ENCODE assay signal across 8 cellular contexts in the genomic region with DNA sequence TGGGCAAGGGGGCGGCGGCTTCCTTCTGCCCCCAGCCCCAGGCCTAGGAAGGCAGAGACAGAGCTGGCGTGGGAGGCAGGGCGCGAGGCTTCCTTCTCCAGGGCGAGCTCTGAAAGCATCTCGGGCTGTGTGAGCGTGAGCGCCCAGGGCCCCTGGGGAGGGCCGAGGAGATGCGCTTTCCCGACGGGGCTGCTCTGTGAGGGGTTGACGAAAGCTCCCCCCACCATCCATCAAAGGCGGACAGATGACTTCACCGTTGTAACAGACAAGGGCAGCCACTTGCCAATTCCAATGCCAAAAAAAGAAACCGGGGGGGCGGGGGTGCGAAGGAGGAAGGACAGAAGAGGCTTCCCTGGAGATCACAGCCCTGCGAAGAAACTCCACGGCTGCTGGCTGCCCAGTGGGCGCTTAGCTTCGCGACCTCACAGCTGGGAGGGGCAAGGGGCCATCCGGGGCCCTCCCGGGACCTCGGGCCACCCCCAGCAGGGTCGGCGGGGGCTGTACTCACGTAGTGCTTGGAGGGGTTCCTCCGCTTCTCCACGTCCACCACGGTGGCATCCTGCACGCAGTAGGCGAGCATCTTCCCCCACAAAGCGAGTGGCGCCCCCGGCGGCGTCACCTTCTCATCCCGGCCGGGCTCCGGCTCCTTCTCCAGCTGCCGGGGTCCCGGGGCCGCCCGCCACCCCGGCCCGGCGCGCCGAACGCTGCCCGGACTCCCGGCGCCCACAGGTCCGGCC. TPM values are rescaled to one million over a fixed set of nuclear protein-coding genes. Genes with fewer than 3 reads are reported as not detected.
DNase-seq lines count a peak whose midpoint lies in the region; ATAC-seq and TF ChIP-seq lines count a peak whose summit lies in the region.

No MANE protein-coding gene starts in this region.

- peaks cover 43 to 82% (median 55%) of the 10 kb centered on the region in 3 donors for H3K4me1 ChIP-seq in esophagus squamous epithelium

- H3K27me3 ChIP-seq in esophagus squamous epithelium: no peaks in the 10 kb centered on the region

- DNase-seq in NCI-H2171 treated with DMSO at 0.1 percent for 48 hours (lab: John Stamatoyannopoulos, UW): peak; percentile 46
- DNase-seq in NCI-H2171 (lab: John Stamatoyannopoulos, UW): no peak
- DNase-seq in activated CD4-positive, alpha-beta T cell treated with anti-CD3 and anti-CD28 coated beads, Interleukin-2, amount 50 U/mL, for 1 hour: peak; percentile 7
- no peak for DNase-seq in esophagus squamous epithelium (lab: John Stamatoyannopoulos, UW)
- no peak for DNase-seq in natural killer cell
- no peak for DNase-seq in HK-2 (ENCODE audit: unreplicated experiment)
- DNase-seq in stimulated activated CD8-positive, alpha-beta memory T cell treated with anti-CD3 and anti-CD28 coated beads, Interleukin-4, amount 100 ng/mL, for 48 hours: no peak

- peaks cover 43 to 44% of the 10 kb centered on the region in 2 donors for H3K27me3 Mint-ChIP-seq in natural killer cell (ENCODE audit: low read depth in 2 of 2)

- WGBS in esophagus squamous epithelium, 2 donors: 0% methylated on average over 9 to 11 of the region's 57 CpGs

- no peaks in the 10 kb centered on the region for H3K9me3 ChIP-seq in esophagus squamous epithelium

- H3K9me3 Mint-ChIP-seq in natural killer cell: no peaks in the 10 kb centered on the region

- peak overlapping the region; percentile 86 for H3K4me3 Mint-ChIP-seq in natural killer cell

- intact Hi-C loops in esophagus squamous epithelium (cut with DNase I): loop anchor here (5.0 to 10.0 kb wide), 2 partner anchors 70 to 143 kb away; no protein-coding TSS in a partner anchor
- intact Hi-C loops in natural killer cell (cut with micrococcal nuclease): no loop called here

- H3K27ac ChIP-seq in esophagus squamous epithelium: peak overlapping the region; percentile 86 to 93 (median 90)

- no peak overlapping the region for H3K27ac Mint-ChIP-seq in natural killer cell

- no peak for TF ChIP-seq POLR2A in esophagus squamous epithelium (IDR thresholded peaks at IDR 0.05)

- TF ChIP-seq CTCF in esophagus squamous epithelium (IDR thresholded peaks at IDR 0.05) (peak in 1 of 6 experiments; percentile 7), natural killer cell (IDR thresholded peaks at IDR 0.05) (no peak)

- peaks cover 6 to 20% of the 10 kb centered on the region in 2 donors for H3K4me1 Mint-ChIP-seq in natural killer cell

- H3K4me3 ChIP-seq in esophagus squamous epithelium: peak overlapping the region; percentile 71 to 87 (median 84)

- H3K36me3 ChIP-seq in esophagus squamous epithelium: no peaks in the 10 kb centered on the region

- H3K36me3 Mint-ChIP-seq in natural killer cell: no peaks in the 10 kb centered on the region

- peak in 2 of 3 donors; percentile 31 to 56 for ATAC-seq in natural killer cell
- ATAC-seq in GM18858 (IDR thresholded peaks at IDR 0.05; ENCODE audit: unreplicated experiment): no peak

RNA-seq across cellular contexts. Expression of a gene that starts 0.5 kb away (rescaled TPM):
- total RNA-seq in esophagus squamous epithelium (10 to 100 TPM; 25.1 to 57.8 (median 42.7) TPM), natural killer cell (1 to 10 TPM; 3.3 to 7.0 (median 4.9) TPM)

Comparison
In these comparisons a context has a peak if more than half of its experiments do, and no peak if none do; other contexts are left out.
1. DNase-seq: peak in NCI-H2171 treated with DMSO at 0.1 percent for 48 hours (single experiment) and activated CD4-positive, alpha-beta T cell treated with anti-CD3 and anti-CD28 coated beads, Interleukin-2, amount 50 U/mL, for 1 hour (single experiment); none in NCI-H2171 (single experiment), esophagus squamous epithelium (single experiment), natural killer cell (single experiment), HK-2 (single experiment) and stimulated activated CD8-positive, alpha-beta memory T cell treated with anti-CD3 and anti-CD28 coated beads, Interleukin-4, amount 100 ng/mL, for 48 hours (single experiment).